In the genomic region with DNA sequence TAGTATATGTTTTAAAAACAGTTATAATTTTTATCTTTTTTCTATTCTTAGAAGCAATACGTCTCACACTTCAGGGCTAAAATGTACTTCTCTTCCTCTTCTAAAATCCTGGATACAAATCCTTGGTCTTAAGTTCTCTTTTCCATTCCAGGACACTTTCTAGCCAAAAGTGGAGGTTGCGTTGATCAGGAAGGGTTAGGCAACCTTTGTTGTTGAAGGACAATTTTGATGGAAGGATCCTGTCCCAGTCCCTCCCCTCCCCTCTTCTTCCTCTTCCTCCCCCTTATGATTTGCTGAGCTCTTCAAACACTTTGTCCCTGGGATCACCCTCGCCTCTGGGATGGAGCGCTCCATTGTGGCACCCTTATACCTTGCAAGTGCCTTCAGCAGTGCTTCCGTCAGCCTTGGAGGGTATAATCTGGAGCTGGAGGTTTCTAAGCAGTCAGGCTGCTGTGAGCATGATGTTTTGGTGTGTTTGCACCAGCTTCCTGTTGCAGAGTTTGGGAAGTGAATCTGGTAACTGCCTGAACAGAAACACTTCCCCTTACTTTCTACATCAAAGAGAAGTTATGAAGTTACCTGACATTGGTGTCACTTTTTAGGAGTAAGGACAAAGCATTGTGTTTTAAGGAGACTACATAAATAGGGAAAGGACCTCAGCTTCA, we compare ENCODE assay signal across 9 cellular contexts.
DNase-seq lines count a peak whose midpoint lies in the region; ATAC-seq and TF ChIP-seq lines count a peak whose summit lies in the region.
"Had no signal": no experiment of that assay in that cellular context is flagged by ENCODE, and none has a peak within 500 bp of the region (broad histone marks: within the 10 kb centered on the region; RNA-seq: fewer than 3 reads in every experiment).

No MANE protein-coding gene starts in this region.

- H3K4me3 Mint-ChIP-seq in activated T-helper 1 cell treated with anti-CD3 and anti-CD28 coated beads, Interleukin-12 subunit alpha, Interleukin-12 subunit beta, Interleukin-2, Interleukin-4 antibody, amounts not matched to agents 30 ng/mL and 10 ng/mL and 1 ng/mL, durations not matched to agents 14 hours and 24 hours and 36 hours: peak overlapping the region; percentile 88
- H3K4me3 Mint-ChIP-seq in natural killer cell: peak overlapping the region; percentile 76

- no peak overlapping the region for H3K4me3 ChIP-seq in SJCRH30

- H3K36me3 ChIP-seq in SJCRH30: no peaks in the 10 kb centered on the region

- H3K27ac ChIP-seq in SJCRH30: no peak overlapping the region

- H3K27me3 Mint-ChIP-seq in activated T-helper 1 cell treated with anti-CD3 and anti-CD28 coated beads, Interleukin-12 subunit alpha, Interleukin-12 subunit beta, Interleukin-2, Interleukin-4 antibody, amounts not matched to agents 30 ng/mL and 10 ng/mL and 1 ng/mL, durations not matched to agents 14 hours and 24 hours and 36 hours (ENCODE audit: insufficient read depth): no peaks in the 10 kb centered on the region
- H3K27me3 Mint-ChIP-seq in natural killer cell (ENCODE audit: low read depth in 2 of 2): no peaks in the 10 kb centered on the region

- peaks cover 61% of the 10 kb centered on the region for H3K4me1 Mint-ChIP-seq in activated T-helper 1 cell treated with anti-CD3 and anti-CD28 coated beads, Interleukin-12 subunit alpha, Interleukin-12 subunit beta, Interleukin-2, Interleukin-4 antibody, amounts not matched to agents 30 ng/mL and 10 ng/mL and 1 ng/mL, durations not matched to agents 14 hours and 24 hours and 36 hours (ENCODE audit: low read depth)
- H3K4me1 Mint-ChIP-seq in natural killer cell: peaks cover 62 to 63% of the 10 kb centered on the region in 2 donors

- H3K27me3 ChIP-seq in SJCRH30: no peaks in the 10 kb centered on the region

- H3K27ac Mint-ChIP-seq in activated T-helper 1 cell treated with anti-CD3 and anti-CD28 coated beads, Interleukin-12 subunit alpha, Interleukin-12 subunit beta, Interleukin-2, Interleukin-4 antibody, amounts not matched to agents 30 ng/mL and 10 ng/mL and 1 ng/mL, durations not matched to agents 14 hours and 24 hours and 36 hours: peak overlapping the region; percentile 99
- H3K27ac Mint-ChIP-seq in natural killer cell: peak overlapping the region; percentile 87 to 89

- peaks cover 2% of the 10 kb centered on the region for H3K36me3 Mint-ChIP-seq in activated T-helper 1 cell treated with anti-CD3 and anti-CD28 coated beads, Interleukin-12 subunit alpha, Interleukin-12 subunit beta, Interleukin-2, Interleukin-4 antibody, amounts not matched to agents 30 ng/mL and 10 ng/mL and 1 ng/mL, durations not matched to agents 14 hours and 24 hours and 36 hours (ENCODE audit: low read depth)
- no peaks in the 10 kb centered on the region for H3K36me3 Mint-ChIP-seq in natural killer cell

- ATAC-seq in HG03159 (IDR thresholded peaks at IDR 0.05; ENCODE audit: unreplicated experiment): peak; percentile 43
- no peak for ATAC-seq in natural killer cell

- intact Hi-C loops in activated T-helper 1 cell treated with anti-CD3 and anti-CD28 coated beads, Interleukin-12 subunit alpha, Interleukin-12 subunit beta, Interleukin-2, Interleukin-4 antibody, amounts not matched to agents 30 ng/mL and 10 ng/mL and 1 ng/mL, durations not matched to agents 14 hours and 24 hours and 36 hours (cut with micrococcal nuclease): loop anchor here (1.0 to 10.0 kb wide), 10 partner anchors 10 to 622 kb away; no protein-coding TSS in a partner anchor
- intact Hi-C loops in natural killer cell (cut with micrococcal nuclease): loop anchor here (2.0 to 5.0 kb wide), 3 partner anchors 87 to 147 kb away; no protein-coding TSS in a partner anchor

- H3K9me3 ChIP-seq in SJCRH30 (replicated peaks): 0 out of 2 replicates have a peak, but pooled peaks cover 1% of the 10 kb centered on the region

- no peak for TF ChIP-seq CTCF in natural killer cell (IDR thresholded peaks at IDR 0.05)

- DNase-seq in GDM1 (lab: John Stamatoyannopoulos, UW) (peak; percentile 69), natural killer cell (no peak), NCI-H1092 treated with DMSO at 0.1 percent for 48 hours (lab: John Stamatoyannopoulos, UW) (no peak), SJCRH30 (no peak), OCI-M1 (lab: John Stamatoyannopoulos, UW) (no peak), NCI-H2107 treated with DMSO at 0.1 percent for 48 hours (lab: John Stamatoyannopoulos, UW; ENCODE audit: unreplicated experiment) (no peak)
- no peak for DNase-seq in activated T-helper 1 cell treated with anti-CD3 and anti-CD28 coated beads, Interleukin-12 subunit alpha, Interleukin-12 subunit beta, Interleukin-2, Interleukin-4 antibody, amounts not matched to agents 30 ng/mL and 10 ng/mL and 1 ng/mL, durations not matched to agents 14 hours and 24 hours and 36 hours (ENCODE audit: low spot score)
- DNase-seq: NCI-H446 treated with DMSO at 0.1 percent for 48 hours had no signal

- H3K4me1 ChIP-seq in SJCRH30: peaks cover 22% of the 10 kb centered on the region

- peaks cover 8% of the 10 kb centered on the region for H3K9me3 Mint-ChIP-seq in activated T-helper 1 cell treated with anti-CD3 and anti-CD28 coated beads, Interleukin-12 subunit alpha, Interleukin-12 subunit beta, Interleukin-2, Interleukin-4 antibody, amounts not matched to agents 30 ng/mL and 10 ng/mL and 1 ng/mL, durations not matched to agents 14 hours and 24 hours and 36 hours
- H3K9me3 Mint-ChIP-seq in natural killer cell: no peaks in the 10 kb centered on the region
